ENCODE assay signal across 2 cellular contexts in the genomic region with DNA sequence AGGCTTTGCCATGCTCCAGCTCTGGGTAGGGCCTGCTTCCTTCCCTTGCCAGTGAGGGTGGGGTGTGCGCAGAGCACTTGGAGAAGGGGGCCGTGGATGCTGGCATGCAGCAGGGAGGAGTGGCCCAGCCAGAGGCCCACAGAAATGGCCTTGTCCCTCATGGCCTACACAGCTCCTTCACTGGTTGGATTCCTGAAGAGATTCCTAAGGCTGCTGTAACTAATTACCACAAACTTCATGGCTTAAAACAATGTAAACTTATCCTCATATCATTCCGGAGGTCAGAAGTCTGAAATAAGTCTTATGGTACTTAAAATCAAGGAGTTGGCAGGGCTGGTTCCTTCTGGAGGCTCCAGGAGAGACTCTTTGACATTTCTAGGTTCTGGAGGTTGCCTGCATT.
TF ChIP-seq lines count a peak whose summit lies in the region.

No MANE protein-coding gene starts in this region.

TF ChIP-seq in HepG2, 621 proteins besides CTCF, POLR2A, EP300 and RAD21:
- TF ChIP-seq CENPT (CRISPR knock-in tag; IDR thresholded peaks at IDR 0.05; ENCODE audit: low read depth): 0 out of 2 replicates have a peak, but pooled peaks have one; percentile 32
- no peak for TF ChIP-seq NCOA5 (CRISPR knock-in tag; IDR thresholded peaks at IDR 0.05)
- TF ChIP-seq RBM22 (optimal IDR thresholded peaks at IDR 0.05; ENCODE audit: low read length): no peak
- TF ChIP-seq, protein P1, sequence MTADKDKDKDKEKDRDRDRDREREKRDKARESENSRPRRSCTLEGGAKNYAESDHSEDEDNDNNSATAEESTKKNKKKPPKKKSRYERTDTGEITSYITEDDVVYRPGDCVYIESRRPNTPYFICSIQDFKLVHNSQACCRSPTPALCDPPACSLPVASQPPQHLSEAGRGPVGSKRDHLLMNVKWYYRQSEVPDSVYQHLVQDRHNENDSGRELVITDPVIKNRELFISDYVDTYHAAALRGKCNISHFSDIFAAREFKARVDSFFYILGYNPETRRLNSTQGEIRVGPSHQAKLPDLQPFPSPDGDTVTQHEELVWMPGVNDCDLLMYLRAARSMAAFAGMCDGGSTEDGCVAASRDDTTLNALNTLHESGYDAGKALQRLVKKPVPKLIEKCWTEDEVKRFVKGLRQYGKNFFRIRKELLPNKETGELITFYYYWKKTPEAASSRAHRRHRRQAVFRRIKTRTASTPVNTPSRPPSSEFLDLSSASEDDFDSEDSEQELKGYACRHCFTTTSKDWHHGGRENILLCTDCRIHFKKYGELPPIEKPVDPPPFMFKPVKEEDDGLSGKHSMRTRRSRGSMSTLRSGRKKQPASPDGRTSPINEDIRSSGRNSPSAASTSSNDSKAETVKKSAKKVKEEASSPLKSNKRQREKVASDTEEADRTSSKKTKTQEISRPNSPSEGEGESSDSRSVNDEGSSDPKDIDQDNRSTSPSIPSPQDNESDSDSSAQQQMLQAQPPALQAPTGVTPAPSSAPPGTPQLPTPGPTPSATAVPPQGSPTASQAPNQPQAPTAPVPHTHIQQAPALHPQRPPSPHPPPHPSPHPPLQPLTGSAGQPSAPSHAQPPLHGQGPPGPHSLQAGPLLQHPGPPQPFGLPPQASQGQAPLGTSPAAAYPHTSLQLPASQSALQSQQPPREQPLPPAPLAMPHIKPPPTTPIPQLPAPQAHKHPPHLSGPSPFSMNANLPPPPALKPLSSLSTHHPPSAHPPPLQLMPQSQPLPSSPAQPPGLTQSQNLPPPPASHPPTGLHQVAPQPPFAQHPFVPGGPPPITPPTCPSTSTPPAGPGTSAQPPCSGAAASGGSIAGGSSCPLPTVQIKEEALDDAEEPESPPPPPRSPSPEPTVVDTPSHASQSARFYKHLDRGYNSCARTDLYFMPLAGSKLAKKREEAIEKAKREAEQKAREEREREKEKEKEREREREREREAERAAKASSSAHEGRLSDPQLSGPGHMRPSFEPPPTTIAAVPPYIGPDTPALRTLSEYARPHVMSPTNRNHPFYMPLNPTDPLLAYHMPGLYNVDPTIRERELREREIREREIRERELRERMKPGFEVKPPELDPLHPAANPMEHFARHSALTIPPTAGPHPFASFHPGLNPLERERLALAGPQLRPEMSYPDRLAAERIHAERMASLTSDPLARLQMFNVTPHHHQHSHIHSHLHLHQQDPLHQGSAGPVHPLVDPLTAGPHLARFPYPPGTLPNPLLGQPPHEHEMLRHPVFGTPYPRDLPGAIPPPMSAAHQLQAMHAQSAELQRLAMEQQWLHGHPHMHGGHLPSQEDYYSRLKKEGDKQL (CRISPR knock-in tag; IDR thresholded peaks at IDR 0.05; ENCODE audit: low read depth): no peak
- no peak for TF ChIP-seq ZNF362 (CRISPR knock-in tag; IDR thresholded peaks at IDR 0.05; ENCODE audit: borderline replicate concordance)

TF ChIP-seq in WTC11, 78 proteins besides CTCF, POLR2A, EP300 and RAD21:
- TF ChIP-seq ATF3 (CRISPR knock-in tag; conservative IDR thresholded peaks at IDR 0.05) (no peak), NR1H2 (CRISPR knock-in tag; IDR thresholded peaks at IDR 0.05) (no peak), E2F5 (CRISPR knock-in tag; IDR thresholded peaks at IDR 0.05) (no peak), AR (CRISPR knock-in tag; IDR thresholded peaks at IDR 0.05) (no peak), FOXP1 (CRISPR knock-in tag; IDR thresholded peaks at IDR 0.05; ENCODE audit: borderline replicate concordance) (no peak), IRF1 (CRISPR knock-in tag; IDR thresholded peaks at IDR 0.05) (no peak), NFYB (CRISPR knock-in tag; conservative IDR thresholded peaks at IDR 0.05; ENCODE audit: low read depth) (no peak), ATF1 (CRISPR knock-in tag; IDR thresholded peaks at IDR 0.05) (no peak), E2F4 (CRISPR knock-in tag; IDR thresholded peaks at IDR 0.05; ENCODE audit: borderline replicate concordance, low read depth) (no peak), SP1 (CRISPR knock-in tag; conservative IDR thresholded peaks at IDR 0.05) (no peak)
- TF ChIP-seq, protein P2, sequence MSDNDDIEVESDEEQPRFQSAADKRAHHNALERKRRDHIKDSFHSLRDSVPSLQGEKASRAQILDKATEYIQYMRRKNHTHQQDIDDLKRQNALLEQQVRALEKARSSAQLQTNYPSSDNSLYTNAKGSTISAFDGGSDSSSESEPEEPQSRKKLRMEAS (CRISPR knock-in tag; IDR thresholded peaks at IDR 0.05): no peak
